ENCODE assay signal across 12 cellular contexts in the genomic region with DNA sequence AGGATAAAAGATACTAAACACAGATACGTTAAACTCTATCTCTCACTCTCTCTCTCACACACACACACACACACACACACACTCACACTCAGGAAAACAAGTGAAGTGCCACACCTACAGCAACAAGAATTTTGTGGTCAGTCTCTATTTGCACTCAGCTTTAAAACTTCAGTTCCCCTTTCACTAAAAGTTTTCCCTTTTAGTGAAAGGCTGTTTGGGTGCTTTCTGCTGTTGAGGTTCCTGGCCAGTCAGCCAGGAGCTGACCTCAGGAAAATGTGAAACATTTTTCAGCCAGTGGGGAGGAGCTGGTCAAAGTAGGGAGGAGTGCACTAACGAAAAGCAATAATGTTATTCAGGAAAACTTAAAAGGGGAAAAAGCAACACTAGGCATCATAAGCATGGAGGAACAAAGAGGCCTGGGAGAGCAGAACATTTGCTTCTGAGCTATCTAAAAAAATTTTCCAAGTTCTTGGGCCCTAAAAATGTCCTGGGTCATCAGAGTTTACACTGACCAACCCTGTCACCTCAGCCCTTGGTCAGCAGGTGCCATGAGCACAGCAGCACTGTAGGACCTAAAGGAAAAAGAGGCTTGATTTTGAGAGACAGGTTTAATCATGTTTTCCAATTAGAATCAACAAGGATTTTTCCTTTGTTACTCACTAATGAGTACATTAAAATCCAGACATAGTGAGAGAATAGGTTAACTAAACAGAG. TPM values are rescaled to one million over a fixed set of nuclear protein-coding genes. Genes with fewer than 3 reads are reported as not detected.
DNase-seq lines count a peak whose midpoint lies in the region; ATAC-seq and TF ChIP-seq lines count a peak whose summit lies in the region.
"Had no signal": no experiment of that assay in that cellular context is flagged by ENCODE, and none has a peak within 500 bp of the region (broad histone marks: within the 10 kb centered on the region; RNA-seq: fewer than 3 reads in every experiment).

No MANE protein-coding gene starts in this region.

- H3K36me3 ChIP-seq in ovary (no peaks in the 10 kb centered on the region), gastrocnemius medialis (no peaks in the 10 kb centered on the region)
- H3K36me3 ChIP-seq: colonic mucosa had no signal

- no peak for TF ChIP-seq EP300 in ovary (IDR thresholded peaks at IDR 0.05)

- in situ Hi-C loops in gastrocnemius medialis (cut with MboI; ENCODE audit: low sequenced_read_pairs in 4 of 4), result no loop called here

- DNase-seq in SKM-1 (lab: John Stamatoyannopoulos, UW; ENCODE audit: unreplicated experiment), result peak; percentile 39
- peak in 3 of 5 donors; percentile 28 to 50 (median 29) for DNase-seq in ovary
- DNase-seq in NAMALWA (ENCODE audit: low spot score), result no peak
- DNase-seq in posterior vena cava (ENCODE audit: low spot score), result no peak
- no peak for DNase-seq in gastrocnemius medialis
- DNase-seq: activated CD4-positive, alpha-beta T cell treated with anti-CD3 and anti-CD28 coated beads, Interleukin-2, amount 10 ng/mL, durations not matched to agents 7 days and 5 days; colonic mucosa; DND-41; left cardiac atrium had no signal

- TF ChIP-seq CTCF in ovary (IDR thresholded peaks at IDR 0.05) (no peak), gastrocnemius medialis (IDR thresholded peaks at IDR 0.05 in 4 of 5, conservative IDR thresholded peaks at IDR 0.05 in 1 of 5) (no peak)

- ATAC-seq in GM18861 (IDR thresholded peaks at IDR 0.05; ENCODE audit: unreplicated experiment) (peak; percentile 68), HG02623 (IDR thresholded peaks at IDR 0.05; ENCODE audit: unreplicated experiment) (peak; percentile 64), GM18873 (IDR thresholded peaks at IDR 0.05; ENCODE audit: low FRiP score, unreplicated experiment) (no peak), gastrocnemius medialis (no peak)

- no peak for TF ChIP-seq POLR2A in ovary (IDR thresholded peaks at IDR 0.05)
- TF ChIP-seq POLR2A in gastrocnemius medialis (IDR thresholded peaks at IDR 0.05), result no peak

- no peaks in the 10 kb centered on the region for H3K27me3 ChIP-seq in ovary
- no peaks in the 10 kb centered on the region for H3K27me3 ChIP-seq in gastrocnemius medialis
- H3K27me3 ChIP-seq: colonic mucosa had no signal

- H3K4me1 ChIP-seq in ovary (ENCODE audit: insufficient read depth), result peaks cover 15% of the 10 kb centered on the region
- H3K4me1 ChIP-seq in gastrocnemius medialis, result no peaks in the 10 kb centered on the region
- H3K4me1 ChIP-seq: colonic mucosa had no signal

- 13 to 16% (median 14%) methylated on average over 2 of the region's 2 CpGs for WGBS in ovary, 3 donors

- intact Hi-C loops in ovary (cut with DNase I) (no loop called here), posterior vena cava (cut with DNase I) (no loop called here), gastrocnemius medialis (cut with DNase I; ENCODE audit: low total_unique reads) (no loop called here)

- peak overlapping the region; percentile 30 to 44 for H3K27ac ChIP-seq in ovary
- H3K27ac ChIP-seq in gastrocnemius medialis, result no peak overlapping the region
- H3K27ac ChIP-seq: colonic mucosa had no signal

- no peak overlapping the region for H3K4me3 ChIP-seq in ovary
- no peak overlapping the region for H3K4me3 ChIP-seq in gastrocnemius medialis
- H3K4me3 ChIP-seq: colonic mucosa had no signal

- H3K9me3 ChIP-seq in ovary (no peaks in the 10 kb centered on the region), gastrocnemius medialis (no peaks in the 10 kb centered on the region)
- H3K9me3 ChIP-seq: colonic mucosa had no signal

RNA-seq across cellular contexts. Expression of gene NT5E, which starts 30.7 kb away (rescaled TPM):
- total RNA-seq in ovary (10 to 100 TPM; 32.5 to 67.2 (median 47.4) TPM), posterior vena cava (10 to 100 TPM; 43.8 to 53.2 TPM), gastrocnemius medialis (1 to 10 TPM in 3 of 4 donors, under 1 TPM in 1; 0.82 to 4.3 (median 2.8) TPM)
- 10 to 100 TPM; 29.3 to 68.7 TPM for polyA plus RNA-seq in ovary

Comparison
In these comparisons a context has a peak if more than half of its experiments do, and no peak if none do; other contexts are left out.
1. ATAC-seq: peak in GM18861 (single experiment) and HG02623 (single experiment); none in GM18873 (single experiment) and gastrocnemius medialis (0 of 2).
2. DNase-seq: peak in SKM-1 (single experiment) and ovary (3 of 5); none in NAMALWA (single experiment), posterior vena cava (single experiment) and gastrocnemius medialis (0 of 2).
3. H3K27ac ChIP-seq: peak in ovary (2 of 2); none in gastrocnemius medialis (0 of 4).
4. RNA of gene NT5E, which starts 30.7 kb away (total RNA-seq): 43.8 to 53.2 TPM in posterior vena cava and 32.5 to 67.2 TPM in ovary; 0.82 to 4.3 TPM in gastrocnemius medialis; every median in the first group is over 4 times any median in the second.